Comparison of ENCODE assay signal across 8 cellular contexts in the genomic region with DNA sequence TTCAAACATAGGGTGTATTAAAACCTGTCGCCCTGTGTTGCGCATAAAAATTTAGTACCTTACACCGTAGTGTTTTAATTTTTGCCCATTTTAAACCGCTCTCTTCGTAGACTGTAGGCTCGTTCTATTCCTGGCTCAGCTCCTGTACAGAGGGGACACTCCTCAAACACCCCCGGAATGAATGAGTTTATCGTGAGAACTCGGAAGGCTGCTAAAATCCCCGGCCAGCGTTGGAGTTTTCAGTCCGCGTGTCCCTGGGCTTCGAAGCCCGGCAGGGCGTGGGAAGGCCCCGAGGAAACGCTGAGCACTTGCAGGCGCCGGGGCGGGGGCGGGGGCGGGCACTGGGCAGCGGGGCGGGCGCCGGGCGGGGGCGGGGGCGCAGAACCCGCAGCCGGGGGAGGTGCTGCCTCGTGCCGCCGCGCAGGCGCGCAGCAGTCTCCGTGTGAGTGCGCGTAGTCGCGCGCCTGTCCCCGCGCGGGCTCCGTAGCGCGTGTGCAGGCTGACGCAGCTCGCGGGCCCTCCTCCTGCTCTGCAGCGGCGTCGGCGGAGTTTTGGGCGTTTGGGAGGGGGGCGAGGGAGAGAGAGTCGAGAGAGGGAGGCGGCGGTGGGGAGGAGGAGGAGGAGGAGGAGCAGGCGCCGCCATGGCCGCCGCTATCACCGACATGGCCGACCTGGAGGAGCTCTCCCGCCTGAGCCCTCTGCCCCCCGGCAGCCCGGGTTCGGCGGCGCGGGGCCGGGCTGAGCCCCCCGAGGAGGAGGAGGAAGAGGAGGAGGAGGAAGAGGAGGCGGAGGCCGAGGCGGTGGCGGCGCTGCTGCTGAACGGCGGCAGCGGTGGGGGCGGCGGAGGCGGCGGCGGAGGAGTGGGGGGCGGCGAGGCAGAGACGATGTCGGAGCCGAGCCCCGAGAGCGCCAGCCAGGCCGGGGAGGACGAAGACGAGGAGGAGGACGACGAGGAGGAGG. TPM values are rescaled to one million over a fixed set of nuclear protein-coding genes. Genes with fewer than 3 reads are reported as not detected.
DNase-seq lines count a peak whose midpoint lies in the region; TF ChIP-seq lines count a peak whose summit lies in the region.

A gene with protein sequence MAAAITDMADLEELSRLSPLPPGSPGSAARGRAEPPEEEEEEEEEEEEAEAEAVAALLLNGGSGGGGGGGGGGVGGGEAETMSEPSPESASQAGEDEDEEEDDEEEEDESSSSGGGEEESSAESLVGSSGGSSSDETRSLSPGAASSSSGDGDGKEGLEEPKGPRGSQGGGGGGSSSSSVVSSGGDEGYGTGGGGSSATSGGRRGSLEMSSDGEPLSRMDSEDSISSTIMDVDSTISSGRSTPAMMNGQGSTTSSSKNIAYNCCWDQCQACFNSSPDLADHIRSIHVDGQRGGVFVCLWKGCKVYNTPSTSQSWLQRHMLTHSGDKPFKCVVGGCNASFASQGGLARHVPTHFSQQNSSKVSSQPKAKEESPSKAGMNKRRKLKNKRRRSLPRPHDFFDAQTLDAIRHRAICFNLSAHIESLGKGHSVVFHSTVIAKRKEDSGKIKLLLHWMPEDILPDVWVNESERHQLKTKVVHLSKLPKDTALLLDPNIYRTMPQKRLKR (plus strand): TSS at position 434 of the 960 bp plus-strand sequence. CDS start 208 bp downstream, at position 642.

- H3K27ac Mint-ChIP-seq in neural crest cell (ENCODE audit: unreplicated experiment): peak within 1 kb of the TSS; percentile 98

- H3K9me3 ChIP-seq in stomach: no peaks in the 10 kb centered on the region

- H3K27me3 Mint-ChIP-seq in neural crest cell (ENCODE audit: low read depth): peaks cover 9% of the 10 kb centered on the region

- peaks cover 31% of the 10 kb centered on the region for H3K4me1 Mint-ChIP-seq in neural crest cell

- no peak for TF ChIP-seq EP300 in stomach (IDR thresholded peaks at IDR 0.05)

- peak within 1 kb of the TSS; percentile 89 to 96 (median 93) for H3K27ac ChIP-seq in stomach

- TF ChIP-seq CTCF in fibroblast of villous mesenchyme (IDR thresholded peaks at IDR 0.05; ENCODE audit: insufficient read depth, low read depth, low read length): no peak
- no peak for TF ChIP-seq CTCF in neural crest cell (conservative IDR thresholded peaks at IDR 0.05)
- no peak for TF ChIP-seq CTCF in stomach (IDR thresholded peaks at IDR 0.05)

- intact Hi-C loops in stomach (cut with DNase I; ENCODE audit: low total_unique reads): no loop called here

- H3K4me3 ChIP-seq in fibroblast of villous mesenchyme (ENCODE audit: low read depth, low read length) (peak within 1 kb of the TSS; percentile 86), stomach (peak within 1 kb of the TSS; percentile 90 to 99 (median 98))

- peak in 1 of 4 donors; percentile 35 for TF ChIP-seq POLR2A in stomach (IDR thresholded peaks at IDR 0.05)

- H3K36me3 ChIP-seq in stomach: peaks cover 0 to 6% (median 5%) of the 10 kb centered on the region in 4 donors

- DNase-seq in EL: peak; percentile 93
- DNase-seq in GOT3 (lab: John Stamatoyannopoulos, UW): peak; percentile 50
- peak; percentile 93 for DNase-seq in LHCN-M2 (ENCODE audit: low read depth)
- peak; percentile 54 for DNase-seq in SIG-M5 (lab: John Stamatoyannopoulos, UW)
- peak; percentile 89 for DNase-seq in activated gamma-delta T cell (lab: John Stamatoyannopoulos, UW)
- DNase-seq in fibroblast of villous mesenchyme (ENCODE audit: low read depth): peak; percentile 97
- DNase-seq in neural crest cell (ENCODE audit: low read depth, low spot score): peak; percentile 73
- DNase-seq in stomach: peak; percentile 90

- peaks cover 8 to 37% (median 28%) of the 10 kb centered on the region in 4 donors for H3K4me1 ChIP-seq in stomach

- H3K27me3 ChIP-seq in stomach: no peaks in the 10 kb centered on the region

- 4 to 8% (median 6%) methylated on average over 53 to 100 of the region's 102 CpGs for WGBS in stomach, 5 donors

- H3K9me3 Mint-ChIP-seq in neural crest cell: peaks cover 4% of the 10 kb centered on the region

- peak within 1 kb of the TSS; percentile 99 for H3K4me3 Mint-ChIP-seq in neural crest cell

- peaks cover 7% of the 10 kb centered on the region for H3K36me3 Mint-ChIP-seq in neural crest cell (ENCODE audit: low read depth)

RNA-seq across cellular contexts. Expression of the gene that starts here (rescaled TPM):
- 11.9 and 13.4 TPM in 2 replicates for total RNA-seq in LHCN-M2 (2014; rRNA removed)
- polyA plus RNA-seq in LHCN-M2 (2012): 11.7 TPM
- 14.8 and 23.7 TPM in 2 replicates for total RNA-seq in fibroblast of villous mesenchyme
- total RNA-seq in neural crest cell: 35.2 and 38.3 TPM in 2 replicates
- 10 to 100 TPM; 24.1 to 51.8 (median 26.8) TPM for total RNA-seq in stomach
- 10 to 100 TPM in 1 of 3 donors, 1 to 10 TPM in 2; 8.6 to 11.4 (median 9.3) TPM for polyA plus RNA-seq in stomach

Comparison
In these comparisons a context has a peak if more than half of its experiments do, and no peak if none do; other contexts are left out.
1. Peak in every context shown above with its lines: DNase-seq, H3K4me3 ChIP-seq and H3K27ac ChIP-seq.